ENCODE assay signal across 1 cellular context in the genomic region with DNA sequence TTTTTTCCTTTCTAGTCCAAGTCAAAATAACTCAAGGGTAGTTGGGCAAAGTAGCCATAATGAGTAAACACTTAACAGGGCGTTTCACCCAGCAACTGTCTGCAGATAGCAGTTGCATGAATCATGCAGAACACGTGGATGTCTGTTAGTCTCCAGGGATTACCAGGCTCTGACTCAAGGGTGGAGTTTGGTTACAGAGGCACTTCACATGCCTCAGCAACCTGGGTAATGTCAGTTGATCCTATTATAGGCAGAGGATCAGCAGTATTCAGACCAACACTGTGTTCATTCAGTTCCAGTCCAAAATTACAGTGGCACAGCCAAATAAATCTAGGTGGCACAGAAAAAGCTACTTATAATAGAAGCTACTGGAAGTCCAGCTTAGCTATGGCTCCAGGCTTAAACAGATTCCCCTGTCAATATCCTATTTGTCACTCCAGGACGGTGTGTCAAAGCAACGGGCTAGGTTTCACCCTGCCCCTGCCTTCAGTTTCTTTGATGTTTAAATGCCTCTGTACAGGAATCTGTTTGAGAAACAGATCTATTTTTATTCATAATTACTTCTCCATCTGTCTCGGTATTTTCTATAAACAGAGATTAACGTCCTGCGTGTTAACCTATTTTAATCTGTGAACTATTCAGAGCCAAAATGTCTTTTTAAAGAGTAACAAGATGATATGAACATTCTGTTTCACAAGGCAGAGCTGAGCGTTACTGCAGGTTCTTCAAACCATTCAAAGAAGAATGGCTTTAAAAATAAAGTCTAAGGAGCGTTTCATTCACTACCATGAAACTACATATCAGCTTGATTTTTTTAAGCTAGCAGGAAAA.
TF ChIP-seq lines count a peak whose summit lies in the region.

No MANE protein-coding gene starts in this region.

TF ChIP-seq in HEK293, 187 proteins besides CTCF, POLR2A, EP300 and RAD21 (continued from another document and continues in another):
- TF ChIP-seq, protein P1, sequence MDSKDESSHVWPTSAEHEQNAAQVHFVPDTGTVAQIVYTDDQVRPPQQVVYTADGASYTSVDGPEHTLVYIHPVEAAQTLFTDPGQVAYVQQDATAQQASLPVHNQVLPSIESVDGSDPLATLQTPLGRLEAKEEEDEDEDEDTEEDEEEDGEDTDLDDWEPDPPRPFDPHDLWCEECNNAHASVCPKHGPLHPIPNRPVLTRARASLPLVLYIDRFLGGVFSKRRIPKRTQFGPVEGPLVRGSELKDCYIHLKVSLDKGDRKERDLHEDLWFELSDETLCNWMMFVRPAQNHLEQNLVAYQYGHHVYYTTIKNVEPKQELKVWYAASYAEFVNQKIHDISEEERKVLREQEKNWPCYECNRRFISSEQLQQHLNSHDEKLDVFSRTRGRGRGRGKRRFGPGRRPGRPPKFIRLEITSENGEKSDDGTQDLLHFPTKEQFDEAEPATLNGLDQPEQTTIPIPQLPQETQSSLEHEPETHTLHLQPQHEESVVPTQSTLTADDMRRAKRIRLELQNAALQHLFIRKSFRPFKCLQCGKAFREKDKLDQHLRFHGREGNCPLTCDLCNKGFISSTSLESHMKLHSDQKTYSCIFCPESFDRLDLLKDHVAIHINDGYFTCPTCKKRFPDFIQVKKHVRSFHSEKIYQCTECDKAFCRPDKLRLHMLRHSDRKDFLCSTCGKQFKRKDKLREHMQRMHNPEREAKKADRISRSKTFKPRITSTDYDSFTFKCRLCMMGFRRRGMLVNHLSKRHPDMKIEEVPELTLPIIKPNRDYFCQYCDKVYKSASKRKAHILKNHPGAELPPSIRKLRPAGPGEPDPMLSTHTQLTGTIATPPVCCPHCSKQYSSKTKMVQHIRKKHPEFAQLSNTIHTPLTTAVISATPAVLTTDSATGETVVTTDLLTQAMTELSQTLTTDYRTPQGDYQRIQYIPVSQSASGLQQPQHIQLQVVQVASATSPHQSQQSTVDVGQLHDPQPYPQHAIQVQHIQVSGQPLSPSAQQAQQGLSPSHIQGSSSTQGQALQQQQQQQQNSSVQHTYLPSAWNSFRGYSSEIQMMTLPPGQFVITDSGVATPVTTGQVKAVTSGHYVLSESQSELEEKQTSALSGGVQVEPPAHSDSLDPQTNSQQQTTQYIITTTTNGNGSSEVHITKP (tag by site-specific recombination; IDR thresholded peaks at IDR 0.05): peak; percentile 84
- peak; percentile 36 for TF ChIP-seq GLIS1 (tag by site-specific recombination; IDR thresholded peaks at IDR 0.05)
- TF ChIP-seq ZIC2 (tag by site-specific recombination; IDR thresholded peaks at IDR 0.05): no peak
- no peak for TF ChIP-seq ZNF140 (tag by site-specific recombination; IDR thresholded peaks at IDR 0.05)
- no peak for TF ChIP-seq ZNF777 (tag by site-specific recombination; IDR thresholded peaks at IDR 0.05; ENCODE audit: borderline replicate concordance)
- no peak for TF ChIP-seq ZNF791 (tag by site-specific recombination; IDR thresholded peaks at IDR 0.05)
- TF ChIP-seq PBX3 (CRISPR knock-in tag; IDR thresholded peaks at IDR 0.05): no peak
- no peak for TF ChIP-seq ZNF549 (tag by site-specific recombination; IDR thresholded peaks at IDR 0.05)
- TF ChIP-seq ZNF23 (tag by site-specific recombination; IDR thresholded peaks at IDR 0.05; ENCODE audit: borderline replicate concordance): no peak
- no peak for TF ChIP-seq ZNF624 (tag by site-specific recombination; IDR thresholded peaks at IDR 0.05)
- TF ChIP-seq HOXD13 (CRISPR knock-in tag; IDR thresholded peaks at IDR 0.05; ENCODE audit: borderline replicate concordance): no peak
- no peak for TF ChIP-seq ZNF768 (tag by site-specific recombination; IDR thresholded peaks at IDR 0.05)
- no peak for TF ChIP-seq ZNF707 (tag by site-specific recombination; IDR thresholded peaks at IDR 0.05)
- 0 out of 2 replicates have a peak, but pooled peaks have one; percentile 19 for TF ChIP-seq KLF9 (tag by site-specific recombination; IDR thresholded peaks at IDR 0.05; ENCODE audit: low read depth)
- TF ChIP-seq ZNF623 (tag by site-specific recombination; IDR thresholded peaks at IDR 0.05): no peak
- no peak for TF ChIP-seq ZNF169 (tag by site-specific recombination; IDR thresholded peaks at IDR 0.05)
- TF ChIP-seq ZNF112 (tag by site-specific recombination; IDR thresholded peaks at IDR 0.05): no peak
- no peak for TF ChIP-seq HOXC10 (CRISPR knock-in tag; IDR thresholded peaks at IDR 0.05)
- TF ChIP-seq MZF1 (tag by site-specific recombination; IDR thresholded peaks at IDR 0.05; ENCODE audit: borderline replicate concordance): peak; percentile 36; the same call in 1 of the 2 replicates
- no peak for TF ChIP-seq ZBTB48 (tag by site-specific recombination; IDR thresholded peaks at IDR 0.05)
- TF ChIP-seq REPIN1 (tag by site-specific recombination; IDR thresholded peaks at IDR 0.05; ENCODE audit: low read depth): no peak
- TF ChIP-seq ZNF202 (tag by site-specific recombination; IDR thresholded peaks at IDR 0.05; ENCODE audit: borderline replicate concordance): no peak
- TF ChIP-seq ZNF426 (tag by site-specific recombination; IDR thresholded peaks at IDR 0.05): no peak
- peak; percentile 84 for TF ChIP-seq ZNF843 (tag by site-specific recombination; IDR thresholded peaks at IDR 0.05)
- TF ChIP-seq ZNF658 (tag by site-specific recombination; IDR thresholded peaks at IDR 0.05): no peak
- peak; percentile 95 for TF ChIP-seq PRDM1 (tag by site-specific recombination; IDR thresholded peaks at IDR 0.05)
- TF ChIP-seq OVOL3 (tag by site-specific recombination; IDR thresholded peaks at IDR 0.05): peak; percentile 80; the same call in 1 of the 2 replicates
- no peak for TF ChIP-seq ZNF274 (IDR thresholded peaks at IDR 0.05; ENCODE audit: low read length)
- no peak for TF ChIP-seq ZNF274 (tag by site-specific recombination; IDR thresholded peaks at IDR 0.05; ENCODE audit: borderline replicate concordance)
- peak; percentile 80 for TF ChIP-seq PRDM6 (tag by site-specific recombination; IDR thresholded peaks at IDR 0.05)
- TF ChIP-seq ZNF10 (tag by site-specific recombination; IDR thresholded peaks at IDR 0.05): peak; percentile 94
- peak; percentile 93 for TF ChIP-seq KLF1 (tag by site-specific recombination; IDR thresholded peaks at IDR 0.05)
- TF ChIP-seq ZNF155 (tag by site-specific recombination; IDR thresholded peaks at IDR 0.05): no peak
- TF ChIP-seq ZNF354C (tag by site-specific recombination; IDR thresholded peaks at IDR 0.05; ENCODE audit: borderline replicate concordance, low read depth): no peak
- no peak for TF ChIP-seq ZFP37 (tag by site-specific recombination; IDR thresholded peaks at IDR 0.05)
- peak; percentile 79; the same call in 1 of the 2 replicates for TF ChIP-seq ZNF449 (tag by site-specific recombination; IDR thresholded peaks at IDR 0.05)
- no peak for TF ChIP-seq ZNF521 (tag by site-specific recombination; IDR thresholded peaks at IDR 0.05)
- no peak for TF ChIP-seq ZNF174 (tag by site-specific recombination; IDR thresholded peaks at IDR 0.05)
- TF ChIP-seq MYNN (tag by site-specific recombination; IDR thresholded peaks at IDR 0.05; ENCODE audit: borderline replicate concordance): no peak
- TF ChIP-seq SALL2 (tag by site-specific recombination; IDR thresholded peaks at IDR 0.05; ENCODE audit: borderline replicate concordance): no peak
- TF ChIP-seq, protein P2, sequence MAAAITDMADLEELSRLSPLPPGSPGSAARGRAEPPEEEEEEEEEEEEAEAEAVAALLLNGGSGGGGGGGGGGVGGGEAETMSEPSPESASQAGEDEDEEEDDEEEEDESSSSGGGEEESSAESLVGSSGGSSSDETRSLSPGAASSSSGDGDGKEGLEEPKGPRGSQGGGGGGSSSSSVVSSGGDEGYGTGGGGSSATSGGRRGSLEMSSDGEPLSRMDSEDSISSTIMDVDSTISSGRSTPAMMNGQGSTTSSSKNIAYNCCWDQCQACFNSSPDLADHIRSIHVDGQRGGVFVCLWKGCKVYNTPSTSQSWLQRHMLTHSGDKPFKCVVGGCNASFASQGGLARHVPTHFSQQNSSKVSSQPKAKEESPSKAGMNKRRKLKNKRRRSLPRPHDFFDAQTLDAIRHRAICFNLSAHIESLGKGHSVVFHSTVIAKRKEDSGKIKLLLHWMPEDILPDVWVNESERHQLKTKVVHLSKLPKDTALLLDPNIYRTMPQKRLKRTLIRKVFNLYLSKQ (tag by site-specific recombination; IDR thresholded peaks at IDR 0.05; ENCODE audit: borderline replicate concordance): no peak
- TF ChIP-seq INSM2 (tag by site-specific recombination; IDR thresholded peaks at IDR 0.05): peak; percentile 98
- no peak for TF ChIP-seq ZNF133 (tag by site-specific recombination; IDR thresholded peaks at IDR 0.05)
- no peak for TF ChIP-seq ZFHX2 (tag by site-specific recombination; conservative IDR thresholded peaks at IDR 0.05)
- 0 out of 2 replicates have a peak, but pooled peaks have one; percentile 19 for TF ChIP-seq ZNF792 (tag by site-specific recombination; IDR thresholded peaks at IDR 0.05)
- TF ChIP-seq ZNF324 (tag by site-specific recombination; IDR thresholded peaks at IDR 0.05): 0 out of 2 replicates have a peak, but pooled peaks have one; percentile 68
- TF ChIP-seq ZNF48 (tag by site-specific recombination; IDR thresholded peaks at IDR 0.05): no peak
- no peak for TF ChIP-seq ZNF114 (tag by site-specific recombination; IDR thresholded peaks at IDR 0.05)
- no peak for TF ChIP-seq ZNF121 (tag by site-specific recombination; IDR thresholded peaks at IDR 0.05)
- TF ChIP-seq ZNF266 (tag by site-specific recombination; IDR thresholded peaks at IDR 0.05; ENCODE audit: low read depth): no peak
- TF ChIP-seq FEZF1 (tag by site-specific recombination; IDR thresholded peaks at IDR 0.05): peak; percentile 67
- TF ChIP-seq ZNF223 (tag by site-specific recombination; IDR thresholded peaks at IDR 0.05): no peak
- no peak for TF ChIP-seq ZNF610 (tag by site-specific recombination; IDR thresholded peaks at IDR 0.05; ENCODE audit: borderline replicate concordance)
- no peak for TF ChIP-seq BCL11B (tag by site-specific recombination; IDR thresholded peaks at IDR 0.05; ENCODE audit: low read depth)
- no peak for TF ChIP-seq ZNF175 (tag by site-specific recombination; IDR thresholded peaks at IDR 0.05)
- TF ChIP-seq, protein P3, sequence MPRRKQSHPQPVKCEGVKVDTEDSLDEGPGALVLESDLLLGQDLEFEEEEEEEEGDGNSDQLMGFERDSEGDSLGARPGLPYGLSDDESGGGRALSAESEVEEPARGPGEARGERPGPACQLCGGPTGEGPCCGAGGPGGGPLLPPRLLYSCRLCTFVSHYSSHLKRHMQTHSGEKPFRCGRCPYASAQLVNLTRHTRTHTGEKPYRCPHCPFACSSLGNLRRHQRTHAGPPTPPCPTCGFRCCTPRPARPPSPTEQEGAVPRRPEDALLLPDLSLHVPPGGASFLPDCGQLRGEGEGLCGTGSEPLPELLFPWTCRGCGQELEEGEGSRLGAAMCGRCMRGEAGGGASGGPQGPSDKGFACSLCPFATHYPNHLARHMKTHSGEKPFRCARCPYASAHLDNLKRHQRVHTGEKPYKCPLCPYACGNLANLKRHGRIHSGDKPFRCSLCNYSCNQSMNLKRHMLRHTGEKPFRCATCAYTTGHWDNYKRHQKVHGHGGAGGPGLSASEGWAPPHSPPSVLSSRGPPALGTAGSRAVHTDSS (tag by site-specific recombination; IDR thresholded peaks at IDR 0.05): no peak
- TF ChIP-seq KLF16 (tag by site-specific recombination; IDR thresholded peaks at IDR 0.05): no peak
- TF ChIP-seq ZNF211 (tag by site-specific recombination; IDR thresholded peaks at IDR 0.05; ENCODE audit: low read depth): no peak
- no peak for TF ChIP-seq ZNF529 (tag by site-specific recombination; IDR thresholded peaks at IDR 0.05; ENCODE audit: insufficient replicate concordance)
- no peak for TF ChIP-seq MEIS1 (CRISPR knock-in tag; IDR thresholded peaks at IDR 0.05; ENCODE audit: borderline replicate concordance)
- TF ChIP-seq ZBTB1 (tag by site-specific recombination; IDR thresholded peaks at IDR 0.05): no peak
- TF ChIP-seq GLI4 (tag by site-specific recombination; IDR thresholded peaks at IDR 0.05): no peak
- TF ChIP-seq WT1 (tag by site-specific recombination; IDR thresholded peaks at IDR 0.05): peak; percentile 82
